9 cellular contexts compared by ENCODE assay signal in genomic region chr3:43893721-43894120, GRCh38.
A peak's percentile ranks its signal among the peaks of the same experiment; 100 is the strongest.
DNase-seq lines count a peak whose midpoint lies in the region; ATAC-seq and TF ChIP-seq lines count a peak whose summit lies in the region.
"Had no signal": no experiment of that assay in that cellular context is flagged by ENCODE, and none has a peak within 500 bp of the region (broad histone marks: within the 10 kb centered on the region; RNA-seq: fewer than 3 reads in every experiment).

No MANE protein-coding gene starts in this region.

- H3K27ac ChIP-seq in OCI-LY3 (ENCODE audit: low read length), result peak overlapping the region; percentile 58

- no peaks in the 10 kb centered on the region; the same call in 1 of the 2 replicates for H3K9me3 ChIP-seq in OCI-LY3 (ENCODE audit: insufficient read depth, low read length)

- peak overlapping the region; percentile 76 for H3K4me3 ChIP-seq in OCI-LY3 (ENCODE audit: low read length)
- H3K4me3 ChIP-seq in epithelial cell of proximal tubule (ENCODE audit: low read depth, low read length), result peak overlapping the region; percentile 54

- H3K27me3 ChIP-seq in OCI-LY3 (ENCODE audit: low read depth, low read length), result no peaks in the 10 kb centered on the region

- H3K36me3 ChIP-seq in OCI-LY3 (replicated peaks; ENCODE audit: low read depth, low read length), result no peaks in the 10 kb centered on the region

- peak overlapping the region; percentile 86 for H3K4me2 ChIP-seq in OCI-LY3 (ENCODE audit: low read length)

- H3K4me1 ChIP-seq in OCI-LY3 (ENCODE audit: low read length), result peaks cover 29% of the 10 kb centered on the region

- H4K20me1 ChIP-seq in OCI-LY3 (ENCODE audit: insufficient read depth, low read length), result no peaks in the 10 kb centered on the region

- no peak for TF ChIP-seq CTCF in OCI-LY3 (IDR thresholded peaks at IDR 0.05; ENCODE audit: low read depth, low read length)
- TF ChIP-seq CTCF in epithelial cell of proximal tubule (conservative IDR thresholded peaks at IDR 0.05; ENCODE audit: low read depth, low read length), result no peak

- H3K9ac ChIP-seq in OCI-LY3 (ENCODE audit: low read length), result peak overlapping the region; percentile 73

- H3K79me2 ChIP-seq in OCI-LY3 (ENCODE audit: low read length), result no peaks in the 10 kb centered on the region

- ATAC-seq in GM21515 (IDR thresholded peaks at IDR 0.05; ENCODE audit: unreplicated experiment), result no peak

- H2AFZ ChIP-seq in OCI-LY3 (ENCODE audit: low read depth, low read length), result peak overlapping the region; percentile 72

- peak; percentile 33 for DNase-seq in EL
- DNase-seq in epithelial cell of proximal tubule (ENCODE audit: low read depth), result no peak
- DNase-seq in renal cortical epithelial cell (ENCODE audit: low read depth), result peak; percentile 29
- DNase-seq in Kasumi-1 (lab: John Stamatoyannopoulos, UW), result no peak
- DNase-seq in NCI-H2029 (lab: John Stamatoyannopoulos, UW), result no peak
- DNase-seq in activated CD8-positive, alpha-beta memory T cell treated with anti-CD3 and anti-CD28 coated beads, Interleukin-2, amount 50 U/mL, for 48 hours, result no peak
- DNase-seq: stimulated activated naive CD4-positive, alpha-beta T cell treated with Interleukin-2 at 50 U/mL for 16 hours had no signal

Comparison
In these comparisons a context has a peak if more than half of its experiments do, and no peak if none do; other contexts are left out.
1. DNase-seq: peak in EL (single experiment) and renal cortical epithelial cell (single experiment); none in epithelial cell of proximal tubule (single experiment), Kasumi-1 (0 of 2), NCI-H2029 (single experiment) and activated CD8-positive, alpha-beta memory T cell treated with anti-CD3 and anti-CD28 coated beads, Interleukin-2, amount 50 U/mL, for 48 hours (single experiment).